In the genomic region with DNA sequence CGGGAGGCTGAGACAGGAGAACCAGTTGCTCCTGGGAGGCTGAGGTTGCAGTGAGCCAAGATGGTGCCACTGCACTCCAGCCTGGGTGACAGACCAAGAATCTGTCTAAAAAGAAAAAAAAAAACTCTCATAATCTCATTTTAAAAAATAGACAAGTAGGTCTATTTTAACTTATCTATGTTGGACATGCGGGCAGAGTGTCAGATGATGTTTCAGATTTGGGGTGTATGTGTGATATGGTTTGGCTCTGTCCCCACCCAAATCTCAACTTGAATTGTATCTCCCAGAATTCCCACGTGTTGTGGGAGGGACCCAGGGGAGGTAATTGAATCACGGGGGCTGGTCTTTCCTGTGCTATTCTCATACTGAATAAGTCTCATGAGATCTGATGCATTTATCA, we compare ENCODE assay signal across 1 cellular context.
TF ChIP-seq lines count a peak whose summit lies in the region.

No MANE protein-coding gene starts in this region.

TF ChIP-seq in K562, 482 proteins besides CTCF, POLR2A, EP300 and RAD21:
- TF ChIP-seq TCF3 (CRISPR knock-in tag; IDR thresholded peaks at IDR 0.05) (peak; percentile 22; the same call in 1 of the 2 replicates), TAL1 (IDR thresholded peaks at IDR 0.05) (peak; percentile 47), CBFA2T3 (IDR thresholded peaks at IDR 0.05) (peak; percentile 61)
TF ChIP-seq in K562: peak in this region for 3; not testable (repeated sequence) for 479.
